8 cellular contexts compared by ENCODE assay signal in the genomic region with DNA sequence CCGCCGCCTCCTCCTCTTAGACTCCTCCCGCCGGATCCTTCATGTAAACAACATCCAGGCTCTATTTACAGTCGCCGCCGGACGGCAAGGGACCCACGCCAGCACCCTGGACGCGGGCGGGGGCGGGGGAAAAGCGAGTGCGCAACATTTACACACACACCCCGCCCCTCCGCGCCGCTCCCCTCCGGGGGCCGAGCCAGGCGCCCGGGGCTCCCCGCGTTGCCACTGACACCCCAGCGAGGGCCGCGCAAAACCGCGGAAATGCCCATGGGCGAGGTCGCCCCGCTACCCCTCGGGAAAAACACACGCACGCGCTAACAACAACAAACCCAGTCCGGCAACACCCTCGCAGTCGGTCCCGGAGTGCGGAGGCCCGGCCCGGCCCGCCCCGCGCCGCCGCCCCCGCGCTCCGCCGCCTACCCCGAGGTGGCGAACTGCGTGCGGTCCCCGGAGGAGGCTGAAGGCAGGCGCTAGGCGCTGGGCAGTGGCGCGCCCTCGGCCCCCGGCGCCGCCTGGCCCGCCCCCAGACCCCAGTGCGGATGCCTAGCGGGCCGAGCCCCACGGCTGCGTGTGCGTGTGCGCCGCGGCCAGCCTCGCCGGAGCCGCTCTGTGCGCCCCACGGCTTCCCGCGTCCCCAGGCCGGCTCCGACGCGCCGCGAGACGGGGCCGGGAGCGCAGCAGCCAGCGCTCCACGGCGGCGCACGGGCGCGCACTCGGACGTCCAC.
A peak's percentile ranks its signal among the peaks of the same experiment; 100 is the strongest.
DNase-seq lines count a peak whose midpoint lies in the region; ATAC-seq and TF ChIP-seq lines count a peak whose summit lies in the region.

No MANE protein-coding gene starts in this region.

- no peaks in the 10 kb centered on the region for H3K27me3 ChIP-seq in kidney epithelial cell (ENCODE audit: control insufficient read depth, insufficient read depth, low read length)

- no peak for ATAC-seq in HG03135 (IDR thresholded peaks at IDR 0.05; ENCODE audit: unreplicated experiment)

- no peaks in the 10 kb centered on the region for H3K36me3 ChIP-seq in kidney epithelial cell (ENCODE audit: control insufficient read depth, insufficient read depth, low read length)

- peak overlapping the region; percentile 82 for H3K4me3 ChIP-seq in kidney epithelial cell (ENCODE audit: low read depth, low read length)

- TF ChIP-seq CTCF in kidney epithelial cell (IDR thresholded peaks at IDR 0.05; ENCODE audit: insufficient read depth, low read length, poor library complexity, severe bottlenecking): no peak

- peak; percentile 83 for DNase-seq in EL
- peak; percentile 79 for DNase-seq in HCEC 1CT
- peak; percentile 70 for DNase-seq in NCI-H2029 treated with DMSO at 0.1 percent for 48 hours (lab: John Stamatoyannopoulos, UW)
- DNase-seq in activated CD4-positive, alpha-beta T cell treated with anti-CD3 and anti-CD28 coated beads for 24 hours (ENCODE audit: low read depth in 2 of 2): peak; percentile 52 to 64
- DNase-seq in cerebellar nuclear complex (lab: John Stamatoyannopoulos, UW): peak; percentile 13 to 76
- no peak for DNase-seq in kidney epithelial cell (ENCODE audit: low read depth)
- peak; percentile 59 to 62 for DNase-seq in stimulated activated CD4-positive, alpha-beta T cell treated with anti-CD3 and anti-CD28 coated beads, Interleukin-15, amount 100 ng/mL, for 1 hour (ENCODE audit: low read depth in 1 of 2, low spot score in 1 of 2)
